In genomic region chr2:241475267-241475666, GRCh38 we compare ENCODE assay signal across 17 cellular contexts. TPM values are rescaled to one million over a fixed set of nuclear protein-coding genes. Genes with fewer than 3 reads are reported as not detected.
A peak's percentile ranks its signal among the peaks of the same experiment; 100 is the strongest.
DNase-seq lines count a peak whose midpoint lies in the region; ATAC-seq and TF ChIP-seq lines count a peak whose summit lies in the region.
"Had no signal": no experiment of that assay in that cellular context is flagged by ENCODE, and none has a peak within 500 bp of the region (broad histone marks: within the 10 kb centered on the region; RNA-seq: fewer than 3 reads in every experiment).

No MANE protein-coding gene starts in this region.

- H3K9me3 ChIP-seq in HEK293 (ENCODE audit: control insufficient read depth, insufficient read depth, low read depth, low read length) (no peaks in the 10 kb centered on the region), spleen (no peaks in the 10 kb centered on the region), PC-9 (ENCODE audit: insufficient read depth, low read depth) (no peaks in the 10 kb centered on the region), heart right ventricle (no peaks in the 10 kb centered on the region), right atrium auricular region (no peaks in the 10 kb centered on the region)
- H3K9me3 ChIP-seq: A549; BLaER1 treated with 17β-estradiol and CSF1 and Interleukin-3, amounts not matched to agents 10 nM and 100 nM; Caco-2 had no signal

- H3K9me2 ChIP-seq in PC-9 (ENCODE audit: insufficient read depth): no peaks in the 10 kb centered on the region

- H4K20me1 ChIP-seq in PC-9 (ENCODE audit: insufficient read depth): no peaks in the 10 kb centered on the region

- DNase-seq in left colon (no peak), spleen (peak; percentile 28), PC-9 (no peak), heart right ventricle (no peak), right atrium auricular region (ENCODE audit: low spot score) (no peak)
- DNase-seq: AML-193; Caco-2; Calu3; CD4-positive, alpha-beta T cell; CD8-positive, alpha-beta T cell; DMS79 treated with DMSO at 0.1 percent for 48 hours; GF-D8 had no signal

- H3K4me3 ChIP-seq in HEK293 (ENCODE audit: low read depth, low read length) (no peak overlapping the region), spleen (no peak overlapping the region), PC-9 (no peak overlapping the region), heart right ventricle (no peak overlapping the region), right atrium auricular region (no peak overlapping the region)
- H3K4me3 ChIP-seq: A549; BLaER1 treated with 17β-estradiol and CSF1 and Interleukin-3, amounts not matched to agents 10 nM and 100 nM had no signal

- no peak overlapping the region for H3K4me2 ChIP-seq in PC-9
- H3K4me2 ChIP-seq: A549; BLaER1 treated with 17β-estradiol and CSF1 and Interleukin-3, amounts not matched to agents 10 nM and 100 nM had no signal

- H3K4me1 ChIP-seq in HEK293 (ENCODE audit: control insufficient read depth, insufficient read depth, low read length) (no peaks in the 10 kb centered on the region), spleen (no peaks in the 10 kb centered on the region), PC-9 (replicated peaks; ENCODE audit: insufficient read depth) (no peaks in the 10 kb centered on the region), heart right ventricle (no peaks in the 10 kb centered on the region), right atrium auricular region (no peaks in the 10 kb centered on the region)
- H3K4me1 ChIP-seq: A549; BLaER1 treated with 17β-estradiol and CSF1 and Interleukin-3, amounts not matched to agents 10 nM and 100 nM; Caco-2 had no signal

- H2AFZ ChIP-seq in PC-9: no peak overlapping the region

- H3K27ac ChIP-seq in 22Rv1: peak overlapping the region; percentile 45
- no peak overlapping the region for H3K27ac ChIP-seq in HEK293 (ENCODE audit: extremely low read depth, low read depth, low read length)
- H3K27ac ChIP-seq in spleen: no peak overlapping the region
- no peak overlapping the region for H3K27ac ChIP-seq in PC-9
- H3K27ac ChIP-seq in heart right ventricle: no peak overlapping the region
- no peak overlapping the region for H3K27ac ChIP-seq in right atrium auricular region
- H3K27ac ChIP-seq: A549; BLaER1 treated with 17β-estradiol and CSF1 and Interleukin-3, amounts not matched to agents 10 nM and 100 nM; C4-2B had no signal

- POLR2A ChIA-PET in HEK293 (lab: Yijun Ruan, JAX): interaction anchor here (0.6 kb wide), 1 partner anchor 43 kb away, joined by 4 read pairs; no protein-coding TSS in a partner anchor
- POLR2A ChIA-PET in PC-9 (lab: Charles Lee; ENCODE audit: unreplicated experiment): no interaction called here

- no peaks in the 10 kb centered on the region for H3F3A ChIP-seq in PC-9 (ENCODE audit: insufficient read depth, low read depth)

- CTCF ChIA-PET in HEK293 (lab: Yijun Ruan, JAX): no interaction called here
- CTCF ChIA-PET in PC-9 (lab: Charles Lee): no interaction called here

- no peaks in the 10 kb centered on the region for H3K27me3 ChIP-seq in spleen (replicated peaks in 1 of 7)
- H3K27me3 ChIP-seq in PC-9 (ENCODE audit: insufficient read depth, low read depth): no peaks in the 10 kb centered on the region
- no peaks in the 10 kb centered on the region for H3K27me3 ChIP-seq in heart right ventricle
- H3K27me3 ChIP-seq in right atrium auricular region: no peaks in the 10 kb centered on the region
- H3K27me3 ChIP-seq: BLaER1 treated with 17β-estradiol and CSF1 and Interleukin-3, amounts not matched to agents 10 nM and 100 nM had no signal

- TF ChIP-seq CTCF in 22Rv1 (IDR thresholded peaks at IDR 0.05): no peak
- no peak for TF ChIP-seq CTCF in HEK293 (tag by site-specific recombination; IDR thresholded peaks at IDR 0.05)
- TF ChIP-seq CTCF in spleen (IDR thresholded peaks at IDR 0.05 in 8 of 11, conservative IDR thresholded peaks at IDR 0.05 in 3 of 11): no peak
- no peak for TF ChIP-seq CTCF in PC-9 (conservative IDR thresholded peaks at IDR 0.05)
- TF ChIP-seq CTCF in heart right ventricle (IDR thresholded peaks at IDR 0.05): no peak
- no peak for TF ChIP-seq CTCF in right atrium auricular region (IDR thresholded peaks at IDR 0.05)

- H3K36me3 ChIP-seq in HEK293 (ENCODE audit: control insufficient read depth in 2 of 2, insufficient read depth in 1 of 2, low read length in 2 of 2) (peaks cover 0 to 22% of the 10 kb centered on the region in 2 experiments; a peak in 1 of 3 replicates), spleen (peaks cover 0 to 52% (median 17%) of the 10 kb centered on the region in 6 donors), PC-9 (ENCODE audit: low read depth) (no peaks in the 10 kb centered on the region), heart right ventricle (peaks cover 0 to 52% (median 0%) of the 10 kb centered on the region in 9 donors), right atrium auricular region (no peaks in the 10 kb centered on the region)

- no peak for TF ChIP-seq POLR2A in spleen (IDR thresholded peaks at IDR 0.05)

- BruUV-seq in PC-9 (replicated peaks; lab: Mats Ljungman, UMichigan): no TSS peak

- no peaks in the 10 kb centered on the region for H3K79me2 ChIP-seq in PC-9 (ENCODE audit: low read depth)

- ATAC-seq in left colon (peak; percentile 16), heart right ventricle (no peak)
- ATAC-seq: A549; CD8-positive, alpha-beta T cell had no signal

- intact Hi-C loops in left colon (cut with DNase I, micrococcal nuclease) (no loop called here), spleen (cut with DNase I; ENCODE audit: low total_unique reads) (no loop called here), PC-9 (cut with micrococcal nuclease; ENCODE audit: unreplicated experiment) (no loop called here), heart right ventricle (cut with DNase I) (no loop called here)

- WGBS in spleen, 5 donors: 88 to 100% (median 96%) methylated on average over 3 of the region's 3 CpGs
- WGBS in heart right ventricle, 2 donors: 94 to 96% methylated on average over 3 of the region's 3 CpGs

TF ChIP-seq in HEK293, 187 proteins besides CTCF, POLR2A, EP300 and RAD21:
- TF ChIP-seq ZNF610 (tag by site-specific recombination; IDR thresholded peaks at IDR 0.05; ENCODE audit: borderline replicate concordance) (peak; percentile 99), MZF1 (tag by site-specific recombination; IDR thresholded peaks at IDR 0.05; ENCODE audit: borderline replicate concordance) (no peak)
TF ChIP-seq in HEK293: peak in this region for 1.

RNA-seq across cellular contexts. Expression of gene STK25, which starts 33.1 kb away (rescaled TPM):
- total RNA-seq in left colon (100 to 1,000 TPM; 118 to 119 TPM), spleen (100 to 1,000 TPM; 127 to 217 (median 167) TPM), PC-9 (2021) (201 and 268 TPM in 2 replicates), heart right ventricle (100 to 1,000 TPM in 1 of 10 donors, 10 to 100 TPM in 9; 66.1 to 104 (median 81.9) TPM), right atrium auricular region (100 to 1,000 TPM in 1 of 2 donors, 10 to 100 TPM in 1; 94.5 to 173 TPM)
- polyA plus RNA-seq in spleen (100 to 1,000 TPM; 133 to 254 (median 213) TPM), heart right ventricle (100 to 1,000 TPM; 129 to 147 TPM)
